Comparison of ENCODE assay signal across 22 cellular contexts in genomic region chr20:57666834-57667157, GRCh38. TPM values are rescaled to one million over a fixed set of nuclear protein-coding genes. Genes with fewer than 3 reads are reported as not detected.
"Had no signal": no experiment of that assay in that cellular context is flagged by ENCODE, and none has a peak within 500 bp of the region (broad histone marks: within the 10 kb centered on the region; RNA-seq: fewer than 3 reads in every experiment).

No MANE protein-coding gene starts in this region.

- H3K36me3 ChIP-seq: esophagus muscularis mucosa, gastroesophageal sphincter, neutrophil, sigmoid colon had no signal

- H3K4me1 Mint-ChIP-seq: activated CD4-positive, alpha-beta memory T cell treated with anti-CD3 and anti-CD28 coated beads, Interleukin-2, amount 10 ng/mL, durations not matched to agents 7 days and 5 days; activated naive CD4-positive, alpha-beta T cell treated with anti-CD3 and anti-CD28 coated beads, Interleukin-2, amount 10 ng/mL, durations not matched to agents 7 days and 5 days had no signal

- H3K79me2 ChIP-seq: parathyroid adenoma had no signal

- H3K4me3 Mint-ChIP-seq: activated CD4-positive, alpha-beta memory T cell treated with anti-CD3 and anti-CD28 coated beads, Interleukin-2, amount 10 ng/mL, durations not matched to agents 7 days and 5 days; activated naive CD4-positive, alpha-beta T cell treated with anti-CD3 and anti-CD28 coated beads, Interleukin-2, amount 10 ng/mL, durations not matched to agents 7 days and 5 days; activated naive CD8-positive, alpha-beta T cell treated with anti-CD3 and anti-CD28 coated beads, Interleukin-2, amount 50 U/mL, for 24 hours; activated T-cell treated with anti-CD3 and anti-CD28 coated beads, Interleukin-2, amount 50 U/mL, for 4 hours; dendritic cell treated with granulocyte-macrophage colony-stimulating factor and Interleukin-4, amounts not matched to agents 40 ng/mL and 50 ng/mL, for 4 days; memory B cell; naive thymus-derived CD8-positive, alpha-beta T cell; stimulated activated memory B cell treated with anti-CD40 and anti-IgM and Interleukin-4, amounts not matched to agents 10 μg/mL and 1 μg/mL and 100 μg/mL, for 72 hours had no signal

- H3K27ac Mint-ChIP-seq: activated CD4-positive, alpha-beta memory T cell treated with anti-CD3 and anti-CD28 coated beads, Interleukin-2, amount 10 ng/mL, durations not matched to agents 7 days and 5 days; activated naive CD4-positive, alpha-beta T cell treated with anti-CD3 and anti-CD28 coated beads, Interleukin-2, amount 10 ng/mL, durations not matched to agents 7 days and 5 days; activated naive CD8-positive, alpha-beta T cell treated with anti-CD3 and anti-CD28 coated beads, Interleukin-2, amount 50 U/mL, for 24 hours; dendritic cell treated with granulocyte-macrophage colony-stimulating factor and Interleukin-4, amounts not matched to agents 40 ng/mL and 50 ng/mL, for 4 days; memory B cell; stimulated activated memory B cell treated with anti-CD40 and anti-IgM and Interleukin-4, amounts not matched to agents 10 μg/mL and 1 μg/mL and 100 μg/mL, for 72 hours had no signal

- H3K27me3 Mint-ChIP-seq: activated CD4-positive, alpha-beta memory T cell treated with anti-CD3 and anti-CD28 coated beads, Interleukin-2, amount 10 ng/mL, durations not matched to agents 7 days and 5 days; activated naive CD8-positive, alpha-beta T cell treated with anti-CD3 and anti-CD28 coated beads, Interleukin-2, amount 50 U/mL, for 24 hours; memory B cell; naive thymus-derived CD8-positive, alpha-beta T cell; stimulated activated memory B cell treated with anti-CD40 and anti-IgM and Interleukin-4, amounts not matched to agents 10 μg/mL and 1 μg/mL and 100 μg/mL, for 72 hours had no signal

- H3K27ac ChIP-seq: esophagus muscularis mucosa, gastroesophageal sphincter, heart right ventricle, neutrophil, parathyroid adenoma, sigmoid colon, testis had no signal

- ATAC-seq: activated naive CD8-positive, alpha-beta T cell treated with anti-CD3 and anti-CD28 coated beads, Interleukin-2, amount 50 U/mL, for 24 hours; activated T-cell treated with anti-CD3 and anti-CD28 coated beads, Interleukin-2, amount 50 U/mL, for 4 hours; gastroesophageal sphincter; heart right ventricle; naive thymus-derived CD8-positive, alpha-beta T cell; stimulated activated memory B cell treated with anti-CD40 and anti-IgM and Interleukin-4, amounts not matched to agents 10 μg/mL and 1 μg/mL and 100 μg/mL, for 72 hours had no signal

- H3K4me3 ChIP-seq: esophagus muscularis mucosa, gastroesophageal sphincter, heart right ventricle, sigmoid colon, testis had no signal

- H3K4me1 ChIP-seq: parathyroid adenoma, sigmoid colon, testis had no signal

- H3K9me3 ChIP-seq: esophagus muscularis mucosa, gastroesophageal sphincter, heart right ventricle, neutrophil, sigmoid colon, testis had no signal

- DNase-seq: activated CD4-positive, alpha-beta memory T cell treated with anti-CD3 and anti-CD28 coated beads, Interleukin-2, amount 10 ng/mL, durations not matched to agents 7 days and 5 days; activated CD4-positive, alpha-beta T cell treated with anti-CD3 and anti-CD28 coated beads for 4 hours; activated naive CD4-positive, alpha-beta T cell treated with anti-CD3 and anti-CD28 coated beads, Interleukin-2, amount 10 ng/mL, durations not matched to agents 7 days and 5 days; activated naive CD8-positive, alpha-beta T cell treated with anti-CD3 and anti-CD28 coated beads, Interleukin-2, amount 50 U/mL, for 24 hours; activated T-cell treated with anti-CD3 and anti-CD28 coated beads, Interleukin-2, amount 50 U/mL, for 4 hours; effector CD8-positive, alpha-beta T cell; heart right ventricle; kidney glomerular epithelial cell; sigmoid colon; stimulated activated CD4-positive, alpha-beta T cell treated with anti-CD3 and anti-CD28 coated beads, Interleukin-4, amount 100 ng/mL, for 4 hours; SW 1271; T-helper 2 cell; testis had no signal

- H3K9me3 Mint-ChIP-seq: activated CD4-positive, alpha-beta memory T cell treated with anti-CD3 and anti-CD28 coated beads, Interleukin-2, amount 10 ng/mL, durations not matched to agents 7 days and 5 days; activated naive CD4-positive, alpha-beta T cell treated with anti-CD3 and anti-CD28 coated beads, Interleukin-2, amount 10 ng/mL, durations not matched to agents 7 days and 5 days; activated naive CD8-positive, alpha-beta T cell treated with anti-CD3 and anti-CD28 coated beads, Interleukin-2, amount 50 U/mL, for 24 hours; activated T-cell treated with anti-CD3 and anti-CD28 coated beads, Interleukin-2, amount 50 U/mL, for 4 hours; dendritic cell treated with granulocyte-macrophage colony-stimulating factor and Interleukin-4, amounts not matched to agents 40 ng/mL and 50 ng/mL, for 4 days; memory B cell; naive thymus-derived CD8-positive, alpha-beta T cell; stimulated activated memory B cell treated with anti-CD40 and anti-IgM and Interleukin-4, amounts not matched to agents 10 μg/mL and 1 μg/mL and 100 μg/mL, for 72 hours had no signal

- FAIRE-seq: endothelial cell of umbilical vein had no signal

- H2AFZ ChIP-seq: parathyroid adenoma had no signal

- H3K36me3 Mint-ChIP-seq: activated naive CD4-positive, alpha-beta T cell treated with anti-CD3 and anti-CD28 coated beads, Interleukin-2, amount 10 ng/mL, durations not matched to agents 7 days and 5 days; naive thymus-derived CD8-positive, alpha-beta T cell; stimulated activated memory B cell treated with anti-CD40 and anti-IgM and Interleukin-4, amounts not matched to agents 10 μg/mL and 1 μg/mL and 100 μg/mL, for 72 hours had no signal

- H3K27me3 ChIP-seq: esophagus muscularis mucosa, gastroesophageal sphincter, heart right ventricle, sigmoid colon, testis had no signal

- H3K9ac ChIP-seq: parathyroid adenoma had no signal

RNA-seq across cellular contexts. Expression of gene ZBP1, which starts 46.6 kb away (rescaled TPM):
- total RNA-seq: endothelial cell of umbilical vein had no signal
- polyA plus RNA-seq: endothelial cell of umbilical vein had no signal
